Comparison of ENCODE assay signal across 9 cellular contexts in genomic region chr5:113245427-113246052, GRCh38.
DNase-seq lines count a peak whose midpoint lies in the region; ATAC-seq, FAIRE-seq and TF ChIP-seq lines count a peak whose summit lies in the region.
"Had no signal": no experiment of that assay in that cellular context is flagged by ENCODE, and none has a peak within 500 bp of the region (broad histone marks: within the 10 kb centered on the region; RNA-seq: fewer than 3 reads in every experiment).

No MANE protein-coding gene starts in this region.

- peaks cover 6% of the 10 kb centered on the region for H3K4me1 ChIP-seq in Karpas-422 (ENCODE audit: low read length)
- H3K4me1 ChIP-seq in foreskin keratinocyte: peaks cover 41% of the 10 kb centered on the region
- peaks cover 0 to 18% (median 8%) of the 10 kb centered on the region in 4 donors for H3K4me1 ChIP-seq in sigmoid colon

- no peak overlapping the region for H3K9ac ChIP-seq in Karpas-422 (ENCODE audit: low read length)

- WGBS in sigmoid colon, 2 donors: 68 to 73% methylated on average over 2 of the region's 2 CpGs

- peak overlapping the region; percentile 59; the same call in 1 of the 2 replicates for H2AFZ ChIP-seq in Karpas-422 (ENCODE audit: low read length)

- DNase-seq in GM19239 (ENCODE audit: insufficient read length, low spot score) (no peak), Karpas-422 (no peak), foreskin keratinocyte (no peak), sigmoid colon (no peak), GM12892 (ENCODE audit: insufficient read length) (no peak)
- DNase-seq in stimulated activated CD4-positive, alpha-beta T cell treated with anti-CD3 and anti-CD28 coated beads, Interleukin-2, amount 100 ng/mL, for 24 hours: no peak
- DNase-seq: effector memory CD8-positive, alpha-beta T cell had no signal

- H4K20me1 ChIP-seq in Karpas-422 (ENCODE audit: insufficient read depth, low read depth, low read length): no peaks in the 10 kb centered on the region

- no peaks in the 10 kb centered on the region for H3K9me2 ChIP-seq in Karpas-422 (replicated peaks; ENCODE audit: insufficient read depth, low read length)

- no peak overlapping the region for H3K4me3 ChIP-seq in Karpas-422 (ENCODE audit: low read length)
- no peak overlapping the region for H3K4me3 ChIP-seq in sigmoid colon

- no peaks in the 10 kb centered on the region for H3K79me2 ChIP-seq in Karpas-422 (ENCODE audit: low read length)

- no peaks in the 10 kb centered on the region for H3K36me3 ChIP-seq in Karpas-422 (ENCODE audit: insufficient read depth, low read length)
- H3K36me3 ChIP-seq in sigmoid colon: no peaks in the 10 kb centered on the region

- no peak overlapping the region for H3K27ac ChIP-seq in Karpas-422 (ENCODE audit: low read length)
- H3K27ac ChIP-seq in foreskin keratinocyte: peak overlapping the region; percentile 62
- peak overlapping the region; percentile 46 to 71 (median 64) for H3K27ac ChIP-seq in sigmoid colon

- ATAC-seq in foreskin keratinocyte (no peak), GM18858 (IDR thresholded peaks at IDR 0.05; ENCODE audit: unreplicated experiment) (no peak), GM19035 (IDR thresholded peaks at IDR 0.05; ENCODE audit: unreplicated experiment) (no peak)
- ATAC-seq: effector memory CD8-positive, alpha-beta T cell had no signal

- TF ChIP-seq POLR2A in sigmoid colon (IDR thresholded peaks at IDR 0.05) (no peak), GM12892 (IDR thresholded peaks at IDR 0.05; ENCODE audit: low read depth, low read length) (no peak)

- no peak for TF ChIP-seq EP300 in sigmoid colon (IDR thresholded peaks at IDR 0.05)

- H3K27me3 ChIP-seq in Karpas-422 (ENCODE audit: low read length) (peaks cover 3% of the 10 kb centered on the region; the same call in 1 of the 2 replicates), foreskin keratinocyte (no peaks in the 10 kb centered on the region), sigmoid colon (no peaks in the 10 kb centered on the region)

- TF ChIP-seq CTCF in foreskin keratinocyte (conservative IDR thresholded peaks at IDR 0.05) (no peak), sigmoid colon (IDR thresholded peaks at IDR 0.05) (no peak)

- intact Hi-C loops in sigmoid colon (cut with DNase I): no loop called here

- FAIRE-seq in GM19239 (lab: Jason Lieb, UNC) (peak; percentile 64), GM12892 (lab: Jason Lieb, UNC) (no peak)

- no peak overlapping the region for H3K4me2 ChIP-seq in Karpas-422 (ENCODE audit: low read depth, low read length, poor library complexity, severe bottlenecking)

- H3K9me3 ChIP-seq in Karpas-422 (ENCODE audit: low read length) (no peaks in the 10 kb centered on the region), sigmoid colon (no peaks in the 10 kb centered on the region)
